Comparison of ENCODE assay signal across 8 cellular contexts in the genomic region with DNA sequence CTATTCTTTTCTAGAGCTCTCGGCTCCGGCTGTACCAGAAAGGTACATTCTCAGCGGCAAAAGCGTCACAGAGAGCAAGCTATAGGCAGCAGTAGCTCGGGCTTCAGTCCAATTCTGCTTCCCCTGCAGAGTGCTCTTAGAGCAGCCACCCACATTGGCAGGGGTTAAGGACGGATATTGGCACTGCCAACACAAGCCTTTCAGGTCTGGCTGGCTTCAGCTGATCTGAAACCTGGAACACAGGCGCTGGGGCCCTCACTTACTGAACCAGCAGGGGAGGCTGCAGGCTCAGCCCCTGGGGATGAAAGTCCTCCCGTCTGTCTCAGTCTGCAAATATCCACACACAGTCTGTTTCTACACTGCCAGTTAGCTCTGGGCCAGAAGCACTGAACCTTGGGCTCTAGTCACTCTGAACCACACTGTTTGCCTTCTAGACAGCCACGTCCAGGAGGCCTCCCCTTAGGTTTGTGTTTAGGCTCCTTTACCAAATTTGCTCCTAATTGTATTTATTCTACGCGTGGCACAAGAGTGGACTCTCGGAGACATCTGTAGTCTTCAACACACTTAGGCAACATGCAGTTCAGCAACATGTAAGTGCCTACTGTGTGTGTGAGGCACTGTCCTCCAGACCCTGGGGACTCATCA. TPM values are rescaled to one million over a fixed set of nuclear protein-coding genes. Genes with fewer than 3 reads are reported as not detected.
A peak's percentile ranks its signal among the peaks of the same experiment; 100 is the strongest.
DNase-seq lines count a peak whose midpoint lies in the region; ATAC-seq and TF ChIP-seq lines count a peak whose summit lies in the region.

No MANE protein-coding gene starts in this region.

- no peak for TF ChIP-seq POLR2A in sigmoid colon (IDR thresholded peaks at IDR 0.05)

- no peak for DNase-seq in GM13976 (ENCODE audit: low spot score)
- peak; percentile 83 for DNase-seq in Right ventricle myocardium inferior (ENCODE audit: missing footprints)
- DNase-seq in sigmoid colon: peak; percentile 81
- DNase-seq in stimulated activated CD4-positive, alpha-beta T cell treated with anti-CD3 and anti-CD28 coated beads, Interleukin-2, amount 100 ng/mL, for 24 hours: no peak
- DNase-seq in NCI-H226: no peak
- DNase-seq in NOMO-1 treated with DMSO at 0.1 percent for 48 hours (lab: John Stamatoyannopoulos, UW; ENCODE audit: unreplicated experiment): no peak
- DNase-seq in CD14-positive monocyte (ENCODE audit: low spot score): no peak

- no peak overlapping the region for H3K4me3 Mint-ChIP-seq in CD14-positive monocyte

- peaks cover 0 to 29% (median 21%) of the 10 kb centered on the region in 4 donors for H3K4me1 ChIP-seq in sigmoid colon

- H3K36me3 Mint-ChIP-seq in CD14-positive monocyte: peaks cover 17 to 25% of the 10 kb centered on the region in 2 donors

- TF ChIP-seq CTCF in GM13976 (IDR thresholded peaks at IDR 0.05; ENCODE audit: borderline replicate concordance, control extremely low read depth, extremely low read depth, insufficient read depth, missing control alignments) (peak; percentile 66), sigmoid colon (IDR thresholded peaks at IDR 0.05) (peak; percentile 55 to 68 (median 65)), CD14-positive monocyte (IDR thresholded peaks at IDR 0.05) (no peak)

- whole genome bisulfite sequencing in sigmoid colon, 2 donors: 81 to 84% methylated on average over 12 of the region's 12 CpGs

- intact Hi-C loops in Right ventricle myocardium inferior (cut with DNase I): loop anchor here (5.0 kb wide), 2 partner anchors 38 to 142 kb away; a partner anchor contains a TSS
- intact Hi-C loops in sigmoid colon (cut with DNase I): loop anchor here (1.0 to 5.0 kb wide), 2 partner anchors 77 to 149 kb away; no protein-coding TSS in a partner anchor
- intact Hi-C loops in CD14-positive monocyte (cut with micrococcal nuclease): no loop called here

- H3K4me3 ChIP-seq in sigmoid colon: no peak overlapping the region

- H3K4me1 Mint-ChIP-seq in CD14-positive monocyte: peaks cover 10% of the 10 kb centered on the region

- H3K27me3 Mint-ChIP-seq in CD14-positive monocyte (ENCODE audit: low read depth in 3 of 3): peaks cover 0 to 7% (median 4%) of the 10 kb centered on the region in 3 donors

- peak overlapping the region in 3 of 4 donors; percentile 24 to 51 (median 29) for H3K27ac ChIP-seq in sigmoid colon

- peaks cover 0 to 3% (median 0%) of the 10 kb centered on the region in 7 donors for H3K9me3 Mint-ChIP-seq in CD14-positive monocyte

- in situ Hi-C loops in GM13976 (cut with MboI; ENCODE audit: low sequenced_read_pairs, unreplicated experiment): no loop called here

- H3K27ac Mint-ChIP-seq in CD14-positive monocyte: peak overlapping the region in 1 of 7 donors; percentile 43

- H3K27me3 ChIP-seq in sigmoid colon: no peaks in the 10 kb centered on the region

- no peaks in the 10 kb centered on the region for H3K9me3 ChIP-seq in sigmoid colon

- no peaks in the 10 kb centered on the region for H3K36me3 ChIP-seq in sigmoid colon

- ATAC-seq in SK-N-SH treated with all-trans-retinoic acid at 6 μM for 48 hours (peak; percentile 75), Right ventricle myocardium inferior (peak; percentile 89)

- no peak for TF ChIP-seq EP300 in sigmoid colon (IDR thresholded peaks at IDR 0.05)

TF ChIP-seq in SK-N-SH treated with all-trans-retinoic acid at 6 μM for 48 hours, 23 proteins besides CTCF, POLR2A, EP300 and RAD21:
- TF ChIP-seq, protein P1, sequence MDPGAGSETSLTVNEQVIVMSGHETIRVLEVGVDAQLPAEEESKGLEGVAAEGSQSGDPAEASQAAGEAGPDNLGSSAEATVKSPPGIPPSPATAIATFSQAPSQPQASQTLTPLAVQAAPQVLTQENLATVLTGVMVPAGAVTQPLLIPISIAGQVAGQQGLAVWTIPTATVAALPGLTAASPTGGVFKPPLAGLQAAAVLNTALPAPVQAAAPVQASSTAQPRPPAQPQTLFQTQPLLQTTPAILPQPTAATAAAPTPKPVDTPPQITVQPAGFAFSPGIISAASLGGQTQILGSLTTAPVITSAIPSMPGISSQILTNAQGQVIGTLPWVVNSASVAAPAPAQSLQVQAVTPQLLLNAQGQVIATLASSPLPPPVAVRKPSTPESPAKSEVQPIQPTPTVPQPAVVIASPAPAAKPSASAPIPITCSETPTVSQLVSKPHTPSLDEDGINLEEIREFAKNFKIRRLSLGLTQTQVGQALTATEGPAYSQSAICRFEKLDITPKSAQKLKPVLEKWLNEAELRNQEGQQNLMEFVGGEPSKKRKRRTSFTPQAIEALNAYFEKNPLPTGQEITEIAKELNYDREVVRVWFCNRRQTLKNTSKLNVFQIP (CRISPR knock-in tag; IDR thresholded peaks at IDR 0.05; ENCODE audit: borderline replicate concordance, low read depth): no peak
- TF ChIP-seq, protein P2, sequence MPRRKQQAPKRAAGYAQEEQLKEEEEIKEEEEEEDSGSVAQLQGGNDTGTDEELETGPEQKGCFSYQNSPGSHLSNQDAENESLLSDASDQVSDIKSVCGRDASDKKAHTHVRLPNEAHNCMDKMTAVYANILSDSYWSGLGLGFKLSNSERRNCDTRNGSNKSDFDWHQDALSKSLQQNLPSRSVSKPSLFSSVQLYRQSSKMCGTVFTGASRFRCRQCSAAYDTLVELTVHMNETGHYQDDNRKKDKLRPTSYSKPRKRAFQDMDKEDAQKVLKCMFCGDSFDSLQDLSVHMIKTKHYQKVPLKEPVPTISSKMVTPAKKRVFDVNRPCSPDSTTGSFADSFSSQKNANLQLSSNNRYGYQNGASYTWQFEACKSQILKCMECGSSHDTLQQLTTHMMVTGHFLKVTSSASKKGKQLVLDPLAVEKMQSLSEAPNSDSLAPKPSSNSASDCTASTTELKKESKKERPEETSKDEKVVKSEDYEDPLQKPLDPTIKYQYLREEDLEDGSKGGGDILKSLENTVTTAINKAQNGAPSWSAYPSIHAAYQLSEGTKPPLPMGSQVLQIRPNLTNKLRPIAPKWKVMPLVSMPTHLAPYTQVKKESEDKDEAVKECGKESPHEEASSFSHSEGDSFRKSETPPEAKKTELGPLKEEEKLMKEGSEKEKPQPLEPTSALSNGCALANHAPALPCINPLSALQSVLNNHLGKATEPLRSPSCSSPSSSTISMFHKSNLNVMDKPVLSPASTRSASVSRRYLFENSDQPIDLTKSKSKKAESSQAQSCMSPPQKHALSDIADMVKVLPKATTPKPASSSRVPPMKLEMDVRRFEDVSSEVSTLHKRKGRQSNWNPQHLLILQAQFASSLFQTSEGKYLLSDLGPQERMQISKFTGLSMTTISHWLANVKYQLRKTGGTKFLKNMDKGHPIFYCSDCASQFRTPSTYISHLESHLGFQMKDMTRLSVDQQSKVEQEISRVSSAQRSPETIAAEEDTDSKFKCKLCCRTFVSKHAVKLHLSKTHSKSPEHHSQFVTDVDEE (CRISPR knock-in tag; IDR thresholded peaks at IDR 0.05): peak; percentile 10; the same call in 1 of the 2 replicates

RNA-seq across cellular contexts. Expression of a gene that starts 40.1 kb away (rescaled TPM):
- total RNA-seq in Right ventricle myocardium inferior (22.7 TPM), sigmoid colon (10 to 100 TPM; 10.4 to 44.9 (median 24.8) TPM)
- polyA plus RNA-seq in sigmoid colon (1 to 10 TPM; 1.6 to 5.4 (median 5.1) TPM), CD14-positive monocyte (under 1 TPM; 0.13 to 0.30 TPM)

RNA-seq across cellular contexts. Expression of a gene that starts 53.2 kb away (rescaled TPM):
- 14.3 TPM for total RNA-seq in Right ventricle myocardium inferior
- 10 to 100 TPM; 26.3 to 43.0 (median 32.9) TPM for total RNA-seq in sigmoid colon
- 10 to 100 TPM; 61.3 to 66.8 (median 63.3) TPM for polyA plus RNA-seq in sigmoid colon
- 10 to 100 TPM; 69.1 to 94.9 TPM for polyA plus RNA-seq in CD14-positive monocyte

Comparison
In these comparisons a context has a peak if more than half of its experiments do, and no peak if none do; other contexts are left out.
1. DNase-seq: peak in Right ventricle myocardium inferior (single experiment) and sigmoid colon (single experiment); none in GM13976 (single experiment), stimulated activated CD4-positive, alpha-beta T cell treated with anti-CD3 and anti-CD28 coated beads, Interleukin-2, amount 100 ng/mL, for 24 hours (0 of 2), NCI-H226 (single experiment), NOMO-1 treated with DMSO at 0.1 percent for 48 hours (single experiment) and CD14-positive monocyte (single experiment).
2. intact Hi-C loops: an anchor here in Right ventricle myocardium inferior (5.0 kb wide) and sigmoid colon (1.0 to 5.0 kb wide); none called in CD14-positive monocyte.